ENCODE assay signal across 10 cellular contexts in the genomic region with DNA sequence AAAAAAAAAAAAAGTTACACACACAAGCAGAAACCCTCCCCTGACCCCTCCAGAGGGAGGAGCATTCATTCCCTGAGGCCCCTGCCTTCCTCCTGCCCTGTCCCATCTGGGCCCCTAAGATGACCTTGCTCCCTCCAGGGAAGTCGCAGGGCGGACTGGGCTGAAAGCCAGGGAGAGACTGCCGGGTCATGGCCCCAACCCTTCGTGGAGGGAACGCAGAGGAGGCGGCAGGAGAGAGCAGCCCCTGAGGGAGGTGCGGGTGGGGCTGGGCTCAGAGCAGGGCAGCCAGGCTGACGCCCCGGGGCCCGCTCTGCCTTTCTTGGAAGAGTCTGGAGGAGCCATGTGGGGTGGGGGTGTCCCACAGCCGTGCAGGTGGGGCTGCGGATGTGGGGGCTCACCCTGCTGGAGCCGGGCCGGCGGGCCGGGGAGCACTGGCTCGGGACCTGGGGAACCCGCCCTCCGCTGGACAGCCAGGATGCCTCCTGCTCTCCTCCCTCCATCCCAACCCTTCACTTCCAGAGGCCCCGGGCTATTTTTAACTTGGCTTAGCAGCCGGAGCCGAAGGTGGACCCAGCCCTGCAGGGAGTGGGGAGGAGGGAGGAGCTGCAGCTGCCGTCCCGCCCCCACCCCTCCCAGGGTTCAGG. TPM values are rescaled to one million over a fixed set of nuclear protein-coding genes. Genes with fewer than 3 reads are reported as not detected.
DNase-seq lines count a peak whose midpoint lies in the region; ATAC-seq and TF ChIP-seq lines count a peak whose summit lies in the region.
"Had no signal": no experiment of that assay in that cellular context is flagged by ENCODE, and none has a peak within 500 bp of the region (broad histone marks: within the 10 kb centered on the region; RNA-seq: fewer than 3 reads in every experiment).

No MANE protein-coding gene starts in this region.

- H3K27ac ChIP-seq in H9 (ENCODE audit: insufficient read length, low read depth, low read length) (no peak overlapping the region), SK-N-SH (ENCODE audit: low read depth in 2 of 2, low read length in 1 of 2) (no peak overlapping the region), right atrium auricular region (peak overlapping the region; percentile 86)

- no peaks in the 10 kb centered on the region for H3K79me2 ChIP-seq in H9 (ENCODE audit: insufficient read depth, low read length)
- no peaks in the 10 kb centered on the region for H3K79me2 ChIP-seq in SK-N-SH (ENCODE audit: insufficient read depth)

- H4K5ac ChIP-seq in H9 (ENCODE audit: insufficient read length, low read depth, low read length) = no peak overlapping the region

- no peak overlapping the region for H2BK12ac ChIP-seq in H9 (ENCODE audit: insufficient read length, low read depth, low read length)

- no peak overlapping the region for H3K4ac ChIP-seq in H9 (ENCODE audit: low read depth, low read length)

- H4K8ac ChIP-seq in H9 (replicated peaks; ENCODE audit: insufficient read length, low read depth, low read length) = no peak overlapping the region

- TF ChIP-seq RAD21 in SK-N-SH (IDR thresholded peaks at IDR 0.05; ENCODE audit: low read length) = no peak

- H3K4me2 ChIP-seq in H9 (ENCODE audit: insufficient read depth, insufficient read length, low read length) (peak overlapping the region; percentile 44), SK-N-SH (peak overlapping the region; percentile 47; the same call in 1 of the 2 replicates)

- H3K27ac Mint-ChIP-seq in H9 = peak overlapping the region in 2 of 3 experiments; percentile 88 to 93; a peak in 4 of 7 replicates
- H3K27ac Mint-ChIP-seq: memory B cell had no signal

- H4K20me1 ChIP-seq in H9 (ENCODE audit: control insufficient read depth, insufficient read depth, insufficient read length) = no peaks in the 10 kb centered on the region
- H4K20me1 ChIP-seq in SK-N-SH (ENCODE audit: insufficient read depth) = no peaks in the 10 kb centered on the region

- H2BK15ac ChIP-seq in H9 (ENCODE audit: low read depth, low read length) = no peak overlapping the region

- no peak overlapping the region for H2AFZ ChIP-seq in H9 (ENCODE audit: low read length)
- no peak overlapping the region; the same call in 1 of the 2 replicates for H2AFZ ChIP-seq in SK-N-SH (ENCODE audit: low read depth)

- no peak overlapping the region for H3K23ac ChIP-seq in H9 (ENCODE audit: insufficient read length, low read depth, low read length)

- H3T11ph ChIP-seq in H9 (ENCODE audit: low read length) = no peak overlapping the region

- H3K4me1 Mint-ChIP-seq in H9 = peaks cover 14 to 15% of the 10 kb centered on the region in 2 experiments

- H3K9me3 ChIP-seq in H9 (ENCODE audit: control insufficient read depth, low read depth, low read length) (no peaks in the 10 kb centered on the region), SK-N-SH (no peaks in the 10 kb centered on the region), right atrium auricular region (no peaks in the 10 kb centered on the region)

- H3F3A ChIP-seq in SK-N-SH (replicated peaks; ENCODE audit: insufficient read depth) = no peaks in the 10 kb centered on the region

- H3K9ac ChIP-seq in H9 (ENCODE audit: extremely low read depth, insufficient read length, low read length) (no peak overlapping the region), SK-N-SH (no peak overlapping the region)

- H3K27me3 ChIP-seq in H9 (ENCODE audit: insufficient read depth, low read length) (no peaks in the 10 kb centered on the region), SK-N-SH (ENCODE audit: insufficient read depth) (no peaks in the 10 kb centered on the region), right atrium auricular region (no peaks in the 10 kb centered on the region)

- TF ChIP-seq EP300 in SK-N-SH (IDR thresholded peaks at IDR 0.05; ENCODE audit: borderline replicate concordance in 1 of 2, low read depth in 1 of 2, low read length in 1 of 2) = no peak

- POLR2A ChIA-PET in SK-N-SH (lab: Yijun Ruan, JAX) = no interaction called here

- H4K91ac ChIP-seq in H9 (ENCODE audit: insufficient read length, low read depth, low read length) = no peak overlapping the region

- H3K9me3 Mint-ChIP-seq in H9 = no peaks in the 10 kb centered on the region

- peak overlapping the region; percentile 51; the same call in 1 of the 2 replicates for H3K14ac ChIP-seq in H9 (ENCODE audit: insufficient read depth, low read length)

- H3K36me3 Mint-ChIP-seq in H9 (ENCODE audit: insufficient read depth in 1 of 3, low read depth in 3 of 3) = no peaks in the 10 kb centered on the region

- H3K4me1 ChIP-seq in H9 (ENCODE audit: insufficient read depth, low read length) = peaks cover 5% of the 10 kb centered on the region; the same call in 1 of the 2 replicates
- H3K4me1 ChIP-seq in SK-N-SH (ENCODE audit: control insufficient read depth in 1 of 2, insufficient read depth in 2 of 2, low read depth in 1 of 2, low read length in 1 of 2) = peaks cover 0 to 5% of the 10 kb centered on the region in 2 experiments; a peak in 1 of 4 replicates
- H3K4me1 ChIP-seq in right atrium auricular region = peaks cover 0 to 52% of the 10 kb centered on the region in 2 donors

- peaks cover 10% of the 10 kb centered on the region for H3K27me3 Mint-ChIP-seq in H9 (ENCODE audit: low read depth)

- H3K4me3 Mint-ChIP-seq in H9 = peak overlapping the region; percentile 63 to 74
- H3K4me3 Mint-ChIP-seq: memory B cell had no signal

- peak overlapping the region; percentile 77 for H3K18ac ChIP-seq in H9 (ENCODE audit: insufficient read length, low read depth, low read length)

- H2BK120ac ChIP-seq in H9 (ENCODE audit: low read depth, low read length, poor library complexity, severe bottlenecking) = no peak overlapping the region

- H3K4me3 ChIP-seq in SK-N-SH (ENCODE audit: low read depth in 2 of 2, low read length in 1 of 2) (0 out of 4 replicates have a peak overlapping the region, but pooled peaks of 1 of the 2 experiments have one; percentile 23), right atrium auricular region (peak overlapping the region; percentile 20 to 35), skeletal muscle cell (ENCODE audit: low read depth, low read length) (peak overlapping the region; percentile 18)

- peak; percentile 81 for DNase-seq in H9
- DNase-seq in SK-N-SH = peak; percentile 70
- DNase-seq in right atrium auricular region (ENCODE audit: low spot score) = no peak
- no peak for DNase-seq in skeletal muscle cell (ENCODE audit: low read depth)
- DNase-seq in NCI-H510A (lab: John Stamatoyannopoulos, UW) = no peak

- H2BK5ac ChIP-seq in H9 (ENCODE audit: insufficient read length, low read length) = no peak overlapping the region

- no CpG with 5 or more reads among the region's 24 CpGs for WGBS in H9 (ENCODE audit: extremely low coverage, insufficient read length, low lambda C conversion rate)
- WGBS in SK-N-SH (ENCODE audit: low lambda C conversion rate) = 14% methylated on average over 5 of the region's 24 CpGs

- CTCF ChIA-PET in SK-N-SH (lab: Yijun Ruan, JAX) = interaction anchor here (1.6 kb wide), 1 partner anchor 71 kb away, joined by 5 read pairs; no protein-coding TSS in a partner anchor

- H2BK20ac ChIP-seq in H9 (ENCODE audit: low read depth, low read length, poor library complexity, severe bottlenecking) = no peak overlapping the region

- H3K79me1 ChIP-seq in H9 (ENCODE audit: insufficient read depth, low read depth, low read length, poor library complexity, severe bottlenecking) = no peaks in the 10 kb centered on the region

- no peaks in the 10 kb centered on the region for H3K9me2 ChIP-seq in SK-N-SH

- TF ChIP-seq CTCF in H9 (conservative IDR thresholded peaks at IDR 0.05) = no peak
- TF ChIP-seq CTCF in SK-N-SH (IDR thresholded peaks at IDR 0.05) = no peak
- no peak for TF ChIP-seq CTCF in right atrium auricular region (IDR thresholded peaks at IDR 0.05)

- ATAC-seq in HG03280 (IDR thresholded peaks at IDR 0.05; ENCODE audit: unreplicated experiment) (no peak), GM21526 (IDR thresholded peaks at IDR 0.05; ENCODE audit: low FRiP score, unreplicated experiment) (no peak), GM18498 (IDR thresholded peaks at IDR 0.05; ENCODE audit: unreplicated experiment) (no peak)

- peaks cover 5% of the 10 kb centered on the region for H3K23me2 ChIP-seq in H9 (ENCODE audit: insufficient read length, low read depth, low read length, poor library complexity, severe bottlenecking)

- H2AK5ac ChIP-seq in H9 (ENCODE audit: insufficient read length, low read length) = no peak overlapping the region

- no peak overlapping the region for H3K56ac ChIP-seq in H9 (ENCODE audit: insufficient read length, low read depth, low read length)

- H3K36me3 ChIP-seq in SK-N-SH (replicated peaks in 1 of 2; ENCODE audit: control insufficient read depth in 1 of 2, insufficient read depth in 2 of 2, low read length in 1 of 2) = no peaks in the 10 kb centered on the region
- H3K36me3 ChIP-seq in right atrium auricular region = no peaks in the 10 kb centered on the region

TF ChIP-seq in SK-N-SH, 30 proteins besides CTCF, POLR2A, EP300 and RAD21 (continues in another document):
- TF ChIP-seq YY1 (IDR thresholded peaks at IDR 0.05; ENCODE audit: low read depth) (no peak), EZH2phosphoT487 (IDR thresholded peaks at IDR 0.05; ENCODE audit: borderline replicate concordance, low read depth) (no peak), CHD2 (IDR thresholded peaks at IDR 0.05; ENCODE audit: low read length, partially characterized antibody) (no peak)

RNA-seq across cellular contexts. Expression of a gene that starts 15.0 kb away (rescaled TPM):
- total RNA-seq in H9 (2021) = not detected in 2 replicates
- not detected in 2 replicates for polyA plus RNA-seq in SK-N-SH (2012; rRNA removed)
- polyA plus RNA-seq in SK-N-SH (2012; cell fraction: cytosol; rRNA removed) = not detected in 2 replicates
- polyA plus RNA-seq in SK-N-SH (2012; cell fraction: nucleus; rRNA removed) = not detected in 2 replicates
- not detected for total RNA-seq in right atrium auricular region
- total RNA-seq: temporal lobe had no signal

RNA-seq across cellular contexts. Expression of a gene that starts 15.2 kb away (rescaled TPM):
- total RNA-seq in H9 (2021) = 27.1 and 27.3 TPM in 2 replicates
- 0.11 and 0.15 TPM in 2 replicates for polyA plus RNA-seq in SK-N-SH (2012; rRNA removed)
- polyA plus RNA-seq in SK-N-SH (2012; cell fraction: cytosol; rRNA removed) = 0.10 and 0.26 TPM in 2 replicates
- 0.43 and 0.71 TPM in 2 replicates for polyA plus RNA-seq in SK-N-SH (2012; cell fraction: nucleus; rRNA removed)
- total RNA-seq in right atrium auricular region = 10 to 100 TPM; 12.2 to 17.8 TPM

RNA-seq across cellular contexts. Expression of a gene that starts 18.8 kb away (rescaled TPM):
- 94.1 and 98.4 TPM in 2 replicates for total RNA-seq in H9 (2021)
- 137 and 161 TPM in 2 replicates for polyA plus RNA-seq in SK-N-SH (2012; rRNA removed)
- polyA plus RNA-seq in SK-N-SH (2012; cell fraction: cytosol; rRNA removed) = 108 and 143 TPM in 2 replicates
- polyA plus RNA-seq in SK-N-SH (2012; cell fraction: nucleus; rRNA removed) = 139 and 148 TPM in 2 replicates
- total RNA-seq in right atrium auricular region = 10 to 100 TPM; 80.6 to 84.0 TPM

RNA-seq across cellular contexts. Expression of a gene that starts 48.7 kb away (rescaled TPM):
- total RNA-seq in H9 (2021) (42.9 and 43.0 TPM in 2 replicates), right atrium auricular region (10 to 100 TPM; 41.2 to 43.8 TPM)
- 24.2 and 26.2 TPM in 2 replicates for polyA plus RNA-seq in SK-N-SH (2012; rRNA removed)
- 13.7 and 19.3 TPM in 2 replicates for polyA plus RNA-seq in SK-N-SH (2012; cell fraction: cytosol; rRNA removed)
- 25.6 and 26.2 TPM in 2 replicates for polyA plus RNA-seq in SK-N-SH (2012; cell fraction: nucleus; rRNA removed)

Comparison
In these comparisons a context has a peak if more than half of its experiments do, and no peak if none do; other contexts are left out.
1. DNase-seq: peak in H9 (single experiment) and SK-N-SH (single experiment); none in right atrium auricular region (single experiment), skeletal muscle cell (single experiment) and NCI-H510A (single experiment).
2. H3K27ac ChIP-seq: peak in right atrium auricular region (2 of 2); none in H9 (single experiment) and SK-N-SH (0 of 2).